ENCODE assay signal across 34 cellular contexts in the genomic region with DNA sequence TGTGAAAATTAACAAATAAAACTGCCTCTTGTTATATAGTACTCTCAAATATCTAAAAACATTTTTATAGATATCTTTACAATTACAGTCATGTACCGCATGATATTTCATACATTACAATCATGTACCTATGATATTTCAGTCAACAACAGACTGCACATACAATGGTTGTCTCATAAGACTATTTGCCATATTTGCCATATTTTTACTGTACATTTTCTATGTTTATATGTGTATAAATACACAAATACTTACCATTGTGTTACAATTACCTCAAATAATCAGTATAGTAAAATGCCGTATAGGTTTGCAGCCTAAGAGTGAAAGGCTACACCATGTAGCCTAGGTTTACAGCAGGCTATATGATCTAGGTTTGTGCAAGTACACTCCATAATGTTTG.
"Had no signal": no experiment of that assay in that cellular context is flagged by ENCODE, and none has a peak within 500 bp of the region (broad histone marks: within the 10 kb centered on the region; RNA-seq: fewer than 3 reads in every experiment).

No MANE protein-coding gene starts in this region.

- H3K9me3 ChIP-seq: MG63 had no signal

- H3K4me3 ChIP-seq: MG63 had no signal

- DNase-seq: Karpas-422, Kasumi-1, MG63, MM.1S, MV-4-11, NCI-H1048, NCI-H1092, NCI-H1092 treated with DMSO at 0.1 percent for 48 hours, NCI-H1105, NCI-H1105 treated with DMSO at 0.1 percent for 48 hours, NCI-H1417, NCI-H1417 treated with DMSO at 0.1 percent for 48 hours, NCI-H1436, NCI-H1436 treated with DMSO at 0.1 percent for 48 hours, NCI-H146, NCI-H1694, NCI-H1694 treated with DMSO at 0.1 percent for 48 hours, NCI-H187, NCI-H187 treated with DMSO at 0.1 percent for 48 hours, NCI-H1930, NCI-H2029, NCI-H2029 treated with DMSO at 0.1 percent for 48 hours, NCI-H2081, NCI-H2081 treated with DMSO at 0.1 percent for 48 hours, NCI-H2107, NCI-H2171, NCI-H2171 treated with DMSO at 0.1 percent for 48 hours, NCI-H2227 treated with DMSO at 0.1 percent for 48 hours, NCI-H226, NCI-H345, NCI-H446, NCI-H446 treated with DMSO at 0.1 percent for 48 hours, NCI-H510A, NCI-H510A treated with DMSO at 0.1 percent for 48 hours had no signal

- H3K36me3 ChIP-seq: MG63 had no signal
